Comparison of ENCODE assay signal across 8 cellular contexts in the genomic region with DNA sequence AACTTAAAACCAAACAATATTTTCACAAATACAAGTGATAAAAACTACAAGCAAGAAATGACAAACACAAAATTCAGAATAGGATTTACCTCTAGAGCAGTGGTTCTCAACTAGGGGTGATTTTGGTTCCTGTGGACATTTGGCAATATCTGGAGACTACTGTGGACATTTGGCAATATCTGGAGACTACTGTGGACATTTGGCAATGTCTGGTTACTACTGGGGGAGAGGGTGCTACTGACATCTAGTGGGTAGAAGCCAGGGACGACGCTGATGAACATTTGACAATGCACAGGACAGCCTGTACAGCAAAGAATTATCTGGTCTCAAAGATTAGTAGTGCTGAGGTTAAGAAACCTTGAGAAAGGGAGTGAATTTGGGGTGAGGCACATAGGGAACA.
DNase-seq lines count a peak whose midpoint lies in the region; ATAC-seq, FAIRE-seq and TF ChIP-seq lines count a peak whose summit lies in the region.

No MANE protein-coding gene starts in this region.

- H3K27me3 Mint-ChIP-seq in naive thymus-derived CD4-positive, alpha-beta T cell: peaks cover 0 to 4% (median 0%) of the 10 kb centered on the region in 5 donors

- H4K20me1 ChIP-seq in GM12878 (ENCODE audit: control insufficient read depth, insufficient read depth): no peaks in the 10 kb centered on the region

- no peaks in the 10 kb centered on the region for H3K36me3 Mint-ChIP-seq in naive thymus-derived CD4-positive, alpha-beta T cell

- no peak overlapping the region for H3K4me3 Mint-ChIP-seq in naive thymus-derived CD4-positive, alpha-beta T cell

- no peak overlapping the region for H3K27ac Mint-ChIP-seq in naive thymus-derived CD4-positive, alpha-beta T cell

- peak; percentile 13 for FAIRE-seq in GM12878 (lab: Jason Lieb, UNC)

- H3K9ac ChIP-seq in GM12878 (ENCODE audit: control insufficient read depth, insufficient read depth, low read length): no peak overlapping the region

- peak; percentile 80 for ATAC-seq in GM12878
- no peak for ATAC-seq in HG02623 (IDR thresholded peaks at IDR 0.05; ENCODE audit: unreplicated experiment)
- no peak for ATAC-seq in naive thymus-derived CD4-positive, alpha-beta T cell
- ATAC-seq in lower lobe of right lung: no peak

- H3K4me1 Mint-ChIP-seq in naive thymus-derived CD4-positive, alpha-beta T cell: peaks cover 0 to 2% (median 0%) of the 10 kb centered on the region in 7 donors

- SMC1A ChIA-PET in GM12878 (lab: Charles Lee; ENCODE audit: uncharacterized antibody, unreplicated experiment): no interaction called here

- TF ChIP-seq POLR2A in GM12878 (IDR thresholded peaks at IDR 0.05; ENCODE audit: low read depth, low read length): no peak

- RAD21 ChIA-PET in GM12878 (lab: Charles Lee; ENCODE audit: unreplicated experiment): no interaction called here

- H2AFZ ChIP-seq in GM12878 (ENCODE audit: control insufficient read depth, low read depth, low read length): no peak overlapping the region

- no peak for TF ChIP-seq EP300 in GM12878 (IDR thresholded peaks at IDR 0.05; ENCODE audit: borderline replicate concordance in 1 of 2, control insufficient read depth in 1 of 2, low read depth in 2 of 2, low read length in 2 of 2)

- in situ Hi-C loops in GM12878 (cut with MboI): loop anchor here (10.0 kb wide), 1 partner anchor 132 kb away; no protein-coding TSS in a partner anchor

- BruUV-seq in GM12878 (replicated peaks; lab: Mats Ljungman, UMichigan): no TSS peak

- H3K9me3 ChIP-seq in GM12878 (replicated peaks; ENCODE audit: control insufficient read depth, insufficient read depth, low read length) (no peaks in the 10 kb centered on the region), lower lobe of right lung (no peaks in the 10 kb centered on the region)
- no peaks in the 10 kb centered on the region for H3K9me3 ChIP-seq in naive thymus-derived CD4-positive, alpha-beta T cell (ENCODE audit: control insufficient read depth in 2 of 3, low read length in 3 of 3)

- peak; percentile 49 for TF ChIP-seq RAD21 in GM12878 (IDR thresholded peaks at IDR 0.05; ENCODE audit: insufficient read depth, low read depth, low read length)

- CTCF ChIA-PET in GM12878 (lab: Yijun Ruan, JAX): interaction anchor here (1.7 kb wide), 1 partner anchor 136 kb away, joined by 6 read pairs; no protein-coding TSS in a partner anchor
- CTCF ChIA-PET in naive thymus-derived CD4-positive, alpha-beta T cell (lab: Charles Lee): no interaction called here

- 0% methylated on average over 2 of the region's 2 CpGs for WGBS in GM12878 (ENCODE audit: insufficient coverage, insufficient replicate concordance, low lambda C conversion rate, missing lambda C conversion rate)

- H3K27me3 ChIP-seq in GM12878 (replicated peaks in 1 of 2; ENCODE audit: control insufficient read depth in 2 of 2, insufficient read depth in 2 of 2, low read length in 1 of 2) (no peaks in the 10 kb centered on the region; a peak in 2 of 4 replicates), lower lobe of right lung (ENCODE audit: low read depth) (no peaks in the 10 kb centered on the region)
- H3K27me3 ChIP-seq in naive thymus-derived CD4-positive, alpha-beta T cell (ENCODE audit: control insufficient read depth in 2 of 2, insufficient read depth in 2 of 2, low read length in 2 of 2): no peaks in the 10 kb centered on the region

- H3K36me3 ChIP-seq in GM12878 (ENCODE audit: control insufficient read depth in 2 of 2, insufficient read depth in 2 of 2, low read length in 1 of 2): no peaks in the 10 kb centered on the region
- no peaks in the 10 kb centered on the region for H3K36me3 ChIP-seq in naive thymus-derived CD4-positive, alpha-beta T cell (ENCODE audit: control insufficient read depth in 2 of 3, insufficient read depth in 3 of 3, low read length in 3 of 3)
- H3K36me3 ChIP-seq in lower lobe of right lung: no peaks in the 10 kb centered on the region

- POLR2A ChIA-PET in GM12878 (lab: Charles Lee): no interaction called here
- POLR2A ChIA-PET in naive thymus-derived CD4-positive, alpha-beta T cell (lab: Charles Lee): no interaction called here

- no peaks in the 10 kb centered on the region for H3K4me1 ChIP-seq in GM12878 (ENCODE audit: control insufficient read depth, insufficient read depth, low read length)
- H3K4me1 ChIP-seq in naive thymus-derived CD4-positive, alpha-beta T cell (ENCODE audit: control insufficient read depth in 2 of 2, insufficient read depth in 2 of 2, low read length in 2 of 2): no peaks in the 10 kb centered on the region
- H3K4me1 ChIP-seq in lower lobe of right lung: no peaks in the 10 kb centered on the region

- H3K27ac ChIP-seq in GM12878 (ENCODE audit: control insufficient read depth, insufficient read depth) (no peak overlapping the region), lower lobe of right lung (no peak overlapping the region)
- H3K27ac ChIP-seq in naive thymus-derived CD4-positive, alpha-beta T cell (ENCODE audit: low read depth, low read length): no peak overlapping the region

- peak; percentile 54 for DNase-seq in EH (ENCODE audit: low read depth)
- peak; percentile 64 for DNase-seq in M059J (ENCODE audit: low read depth)
- DNase-seq in GM12878 (ENCODE audit: low read depth, low spot score): no peak
- DNase-seq in midbrain (lab: John Stamatoyannopoulos, UW): peak; percentile 7
- no peak for DNase-seq in NCI-H2107 (lab: John Stamatoyannopoulos, UW)
- DNase-seq in naive thymus-derived CD4-positive, alpha-beta T cell: no peak
- DNase-seq in lower lobe of right lung: no peak

- peak; percentile 11 to 36 (median 21); a peak in 2 of 6 replicates for TF ChIP-seq CTCF in GM12878 (IDR thresholded peaks at IDR 0.05 in 2 of 3, conservative IDR thresholded peaks at IDR 0.05 in 1 of 3; ENCODE audit: control insufficient read depth in 2 of 3, extremely low read depth in 1 of 3, insufficient read depth in 1 of 3, low read depth in 3 of 3, low read length in 3 of 3)
- no peak for TF ChIP-seq CTCF in lower lobe of right lung (IDR thresholded peaks at IDR 0.05)

- peaks cover 0 to 6% (median 0%) of the 10 kb centered on the region in 11 donors for H3K9me3 Mint-ChIP-seq in naive thymus-derived CD4-positive, alpha-beta T cell

- no peak overlapping the region for H3K4me3 ChIP-seq in GM12878
- no peak overlapping the region for H3K4me3 ChIP-seq in naive thymus-derived CD4-positive, alpha-beta T cell (ENCODE audit: low read length)
- H3K4me3 ChIP-seq in lower lobe of right lung: no peak overlapping the region

- H3K79me2 ChIP-seq in GM12878 (ENCODE audit: control insufficient read depth, insufficient read depth, low read length): no peaks in the 10 kb centered on the region

- intact Hi-C loops in GM12878 (cut with micrococcal nuclease; ENCODE audit: unreplicated experiment) (loop anchor here (1.0 kb wide), 1 partner anchor 136 kb away; no protein-coding TSS in a partner anchor), lower lobe of right lung (cut with DNase I) (no loop called here)
- intact Hi-C loops in naive thymus-derived CD4-positive, alpha-beta T cell (cut with micrococcal nuclease): no loop called here

- H3K4me2 ChIP-seq in GM12878 (ENCODE audit: control insufficient read depth, insufficient read depth): no peak overlapping the region

TF ChIP-seq in GM12878, 131 proteins besides CTCF, POLR2A, EP300 and RAD21:
- TF ChIP-seq MYC (IDR thresholded peaks at IDR 0.05; ENCODE audit: insufficient read depth, insufficient read length, insufficient replicate concordance, low read length, severe bottlenecking): no peak
- TF ChIP-seq SMC3 (IDR thresholded peaks at IDR 0.05; ENCODE audit: borderline replicate concordance, low read length): peak; percentile 31; the same call in 1 of the 2 replicates

Comparison
In these comparisons a context has a peak if more than half of its experiments do, and no peak if none do; other contexts are left out.
1. DNase-seq: peak in EH (single experiment), M059J (single experiment) and midbrain (single experiment); none in GM12878 (single experiment), NCI-H2107 (single experiment), naive thymus-derived CD4-positive, alpha-beta T cell (0 of 9) and lower lobe of right lung (single experiment).